Comparison of ENCODE assay signal across 28 cellular contexts in the genomic region with DNA sequence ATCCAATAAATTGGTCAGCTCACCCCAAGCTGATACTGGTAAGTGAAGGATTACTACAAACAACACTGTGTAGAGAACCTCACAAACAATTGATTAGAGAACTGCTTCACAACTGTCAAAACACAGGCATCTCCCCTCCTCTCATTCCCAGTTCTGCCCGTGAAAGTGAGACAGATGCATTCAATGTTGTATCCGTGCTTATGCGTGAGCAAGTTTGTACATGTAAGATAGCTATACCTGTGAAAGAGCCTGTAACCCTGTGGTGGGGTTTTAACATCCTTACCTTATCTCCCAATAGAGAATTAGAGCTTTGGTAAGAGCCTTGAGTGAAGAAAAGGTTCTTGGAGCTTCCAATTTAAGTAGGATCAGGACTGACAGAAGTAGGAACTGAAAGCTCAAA. TPM values are rescaled to one million over a fixed set of nuclear protein-coding genes. Genes with fewer than 3 reads are reported as not detected.
"Had no signal": no experiment of that assay in that cellular context is flagged by ENCODE, and none has a peak within 500 bp of the region (broad histone marks: within the 10 kb centered on the region; RNA-seq: fewer than 3 reads in every experiment).

No MANE protein-coding gene starts in this region.

- H3K27ac Mint-ChIP-seq: activated naive CD4-positive, alpha-beta T cell treated with anti-CD3 and anti-CD28 coated beads, Interleukin-2, amount 50 U/mL, for 72 hours; activated T-cell treated with anti-CD3 and anti-CD28 coated beads, Interleukin-2, amount 50 U/mL, for 72 hours; dendritic cell treated with granulocyte-macrophage colony-stimulating factor and Interleukin-4, amounts not matched to agents 40 ng/mL and 50 ng/mL, for 4 days; endodermal cell; memory B cell; natural killer cell treated with Interleukin-12 subunit alpha and Interleukin-12 subunit beta and Interleukin-15 and Interleukin-18, amount 100 ng/mL, for 72 hours; T-helper 2 cell treated with Interferon-gamma antibody and Interleukin-4, amounts not matched to agents 5 μg/mL and 100 μg/mL, for 36 hours had no signal

- DNase-seq: activated CD4-positive, alpha-beta T cell treated with anti-CD3 and anti-CD28 coated beads for 4 hours; activated CD4-positive, alpha-beta T cell treated with anti-CD3 and anti-CD28 coated beads, Interleukin-2, amount 50 U/mL, for 4 hours; activated naive CD4-positive, alpha-beta T cell; activated T-cell treated with anti-CD3 and anti-CD28 coated beads for 4 hours; activated T-cell treated with anti-CD3 and anti-CD28 coated beads, Interleukin-2, amount 50 U/mL, for 72 hours; caudate nucleus; endodermal cell; esophagus squamous epithelium; left cardiac atrium; posterior cingulate gyrus; right cardiac atrium; spleen; stimulated activated naive CD4-positive, alpha-beta T cell; T-helper 1 cell; tibial artery; upper lobe of right lung had no signal

- H3K4me3 ChIP-seq: body of pancreas, esophagus squamous epithelium, spleen, suprapubic skin, tibial artery, upper lobe of right lung had no signal

- H3K4me3 Mint-ChIP-seq: activated T-cell treated with anti-CD3 and anti-CD28 coated beads, Interleukin-2, amount 50 U/mL, for 72 hours; dendritic cell treated with granulocyte-macrophage colony-stimulating factor and Interleukin-4, amounts not matched to agents 40 ng/mL and 50 ng/mL, for 4 days; endodermal cell; memory B cell; natural killer cell treated with Interleukin-12 subunit alpha and Interleukin-12 subunit beta and Interleukin-15 and Interleukin-18, amount 100 ng/mL, for 72 hours; T-helper 2 cell treated with Interferon-gamma antibody and Interleukin-4, amounts not matched to agents 5 μg/mL and 100 μg/mL, for 36 hours had no signal

- H3K9me3 Mint-ChIP-seq: activated T-cell treated with anti-CD3 and anti-CD28 coated beads, Interleukin-2, amount 50 U/mL, for 72 hours; dendritic cell treated with granulocyte-macrophage colony-stimulating factor and Interleukin-4, amounts not matched to agents 40 ng/mL and 50 ng/mL, for 4 days; endodermal cell; natural killer cell treated with Interleukin-12 subunit alpha and Interleukin-12 subunit beta and Interleukin-15 and Interleukin-18, amount 100 ng/mL, for 72 hours; T-helper 2 cell treated with Interferon-gamma antibody and Interleukin-4, amounts not matched to agents 5 μg/mL and 100 μg/mL, for 36 hours had no signal

- FAIRE-seq: frontal cortex, islet of Langerhans had no signal

- H3K9me3 ChIP-seq: body of pancreas, esophagus squamous epithelium, spleen, suprapubic skin, tibial artery, upper lobe of right lung had no signal

- H3K4me1 ChIP-seq: spleen, suprapubic skin, tibial artery, upper lobe of right lung had no signal

- H3K36me3 Mint-ChIP-seq: activated naive CD4-positive, alpha-beta T cell treated with anti-CD3 and anti-CD28 coated beads, Interleukin-2, amount 50 U/mL, for 72 hours; memory B cell; natural killer cell treated with Interleukin-12 subunit alpha and Interleukin-12 subunit beta and Interleukin-15 and Interleukin-18, amount 100 ng/mL, for 72 hours had no signal

- H3K4me1 Mint-ChIP-seq: memory B cell had no signal

- ATAC-seq: activated naive CD4-positive, alpha-beta T cell treated with anti-CD3 and anti-CD28 coated beads, Interleukin-2, amount 50 U/mL, for 72 hours; activated T-cell treated with anti-CD3 and anti-CD28 coated beads, Interleukin-2, amount 50 U/mL, for 72 hours; body of pancreas; left cardiac atrium; natural killer cell treated with Interleukin-12 subunit alpha and Interleukin-12 subunit beta and Interleukin-15 and Interleukin-18, amount 100 ng/mL, for 72 hours; right cardiac atrium; upper lobe of right lung had no signal

- H3K27me3 ChIP-seq: body of pancreas had no signal

- H3K27ac ChIP-seq: body of pancreas, esophagus squamous epithelium, spleen, suprapubic skin, tibial artery, upper lobe of right lung, VCaP had no signal

- H3K36me3 ChIP-seq: esophagus squamous epithelium, spleen, suprapubic skin, tibial artery, upper lobe of right lung had no signal

RNA-seq across cellular contexts. Expression of a gene that starts 9.1 kb away (rescaled TPM):
- total RNA-seq: activated naive CD4-positive, alpha-beta T cell treated with anti-CD3 and anti-CD28 coated beads, Interleukin-2, amount 50 U/mL, for 72 hours; activated T-cell treated with anti-CD3 and anti-CD28 coated beads, Interleukin-2, amount 50 U/mL, for 72 hours; esophagus squamous epithelium; mononuclear cell; natural killer cell treated with Interleukin-12 subunit alpha and Interleukin-12 subunit beta and Interleukin-15 and Interleukin-18, amount 100 ng/mL, for 72 hours; omental fat pad; spleen had no signal
- polyA plus RNA-seq: right cardiac atrium, spleen had no signal
